In the genomic region with DNA sequence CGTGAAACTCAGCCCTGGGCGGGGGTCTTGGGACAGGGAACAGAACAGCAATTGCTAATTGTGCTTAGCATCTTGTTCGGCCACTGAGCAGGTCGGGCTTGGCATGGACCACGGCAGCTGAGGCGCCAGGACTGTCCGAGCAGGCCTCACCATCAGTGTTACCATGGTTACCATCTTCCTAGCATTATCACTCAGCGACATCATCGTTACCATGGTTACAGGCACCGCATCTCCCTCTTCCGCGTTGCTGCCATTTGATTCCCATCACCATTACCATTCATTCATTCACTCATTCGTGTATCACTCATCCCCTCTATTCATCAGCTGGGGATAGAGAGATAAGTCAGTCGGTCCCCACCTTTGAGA, we compare ENCODE assay signal across 8 cellular contexts.
DNase-seq lines count a peak whose midpoint lies in the region; ATAC-seq and TF ChIP-seq lines count a peak whose summit lies in the region.

No MANE protein-coding gene starts in this region.

- peak overlapping the region; percentile 6 to 80 for H3K4me3 ChIP-seq in CD4-positive, alpha-beta memory T cell (ENCODE audit: low read length in 2 of 2)

- no peaks in the 10 kb centered on the region for H3K36me3 ChIP-seq in CD4-positive, alpha-beta memory T cell (ENCODE audit: insufficient read depth, low read length)

- H3K27me3 ChIP-seq in CD4-positive, alpha-beta memory T cell (ENCODE audit: insufficient read depth, low read length), result no peaks in the 10 kb centered on the region

- in situ Hi-C loops in GM13976 (cut with MboI; ENCODE audit: low sequenced_read_pairs, unreplicated experiment), result no loop called here

- peaks cover 40% of the 10 kb centered on the region for H3K4me1 ChIP-seq in CD4-positive, alpha-beta memory T cell (ENCODE audit: insufficient read depth, low read length)

- peaks cover 0 to 4% of the 10 kb centered on the region in 2 donors for H3K36me3 Mint-ChIP-seq in CD4-positive, alpha-beta memory T cell
- H3K36me3 Mint-ChIP-seq in IgD-negative memory B cell (peaks cover 2% of the 10 kb centered on the region), memory B cell (no peaks in the 10 kb centered on the region)

- no peak for ATAC-seq in memory B cell (ENCODE audit: low read depth)

- DNase-seq in CD4-positive, alpha-beta memory T cell, result no peak
- peak; percentile 55 for DNase-seq in amniotic epithelial cell (ENCODE audit: low read depth)
- DNase-seq in memory B cell (ENCODE audit: low spot score in 2 of 2), result no peak
- no peak for DNase-seq in DMS153 treated with DMSO at 0.1 percent for 48 hours (lab: John Stamatoyannopoulos, UW; ENCODE audit: unreplicated experiment)
- DNase-seq in hepatic stellate cell (ENCODE audit: low spot score), result no peak
- no peak for DNase-seq in NCI-H1436 (lab: John Stamatoyannopoulos, UW)
- DNase-seq in GM13976 (ENCODE audit: low spot score), result no peak

- CTCF ChIA-PET in CD4-positive, alpha-beta memory T cell (lab: Charles Lee; ENCODE audit: partially characterized antibody), result interaction anchor here (3.4 kb wide), 1 partner anchor 18 kb away, joined by 43 read pairs; no protein-coding TSS in a partner anchor

- TF ChIP-seq CTCF in GM13976 (IDR thresholded peaks at IDR 0.05; ENCODE audit: borderline replicate concordance, control extremely low read depth, extremely low read depth, insufficient read depth, missing control alignments), result no peak

- H3K9me3 ChIP-seq in CD4-positive, alpha-beta memory T cell (ENCODE audit: control insufficient read depth in 1 of 2, low read length in 2 of 2), result no peaks in the 10 kb centered on the region

- H3K4me1 Mint-ChIP-seq in CD4-positive, alpha-beta memory T cell, result peaks cover 32 to 47% (median 42%) of the 10 kb centered on the region in 4 donors
- H3K4me1 Mint-ChIP-seq in IgD-negative memory B cell (peaks cover 28 to 34% (median 33%) of the 10 kb centered on the region in 3 donors), memory B cell (peaks cover 30% of the 10 kb centered on the region)

- peak overlapping the region; percentile 72 to 97 (median 92) for H3K27ac Mint-ChIP-seq in CD4-positive, alpha-beta memory T cell
- H3K27ac Mint-ChIP-seq in IgD-negative memory B cell (peak overlapping the region; percentile 93 to 95 (median 93)), memory B cell (peak overlapping the region; percentile 95)

- no peaks in the 10 kb centered on the region for H3K27me3 Mint-ChIP-seq in CD4-positive, alpha-beta memory T cell
- H3K27me3 Mint-ChIP-seq in IgD-negative memory B cell, result no peaks in the 10 kb centered on the region
- H3K27me3 Mint-ChIP-seq in memory B cell, result no peaks in the 10 kb centered on the region

- intact Hi-C loops in CD4-positive, alpha-beta memory T cell (cut with micrococcal nuclease), result loop anchor here (1.0 to 2.0 kb wide), 2 partner anchors 18 to 81 kb away; a partner anchor contains a TSS

- POLR2A ChIA-PET in CD4-positive, alpha-beta memory T cell (lab: Charles Lee; ENCODE audit: partially characterized antibody), result interaction anchor here (0.6 to 2.2 kb wide), 13 partner anchors 9 to 207 kb away, joined by 3 to 42 read pairs (median 6); a partner anchor contains a TSS

- peaks cover 0 to 3% (median 0%) of the 10 kb centered on the region in 8 donors for H3K9me3 Mint-ChIP-seq in CD4-positive, alpha-beta memory T cell
- H3K9me3 Mint-ChIP-seq in IgD-negative memory B cell (no peaks in the 10 kb centered on the region), memory B cell (no peaks in the 10 kb centered on the region)

- H3K27ac ChIP-seq in CD4-positive, alpha-beta memory T cell (ENCODE audit: low read depth, low read length), result peak overlapping the region; percentile 89

- H3K4me3 Mint-ChIP-seq in CD4-positive, alpha-beta memory T cell, result peak overlapping the region; percentile 86 to 96 (median 90)
- H3K4me3 Mint-ChIP-seq in IgD-negative memory B cell (peak overlapping the region; percentile 86 to 98 (median 92)), memory B cell (peak overlapping the region; percentile 89)
